Comparison of ENCODE assay signal across 8 cellular contexts in the genomic region with DNA sequence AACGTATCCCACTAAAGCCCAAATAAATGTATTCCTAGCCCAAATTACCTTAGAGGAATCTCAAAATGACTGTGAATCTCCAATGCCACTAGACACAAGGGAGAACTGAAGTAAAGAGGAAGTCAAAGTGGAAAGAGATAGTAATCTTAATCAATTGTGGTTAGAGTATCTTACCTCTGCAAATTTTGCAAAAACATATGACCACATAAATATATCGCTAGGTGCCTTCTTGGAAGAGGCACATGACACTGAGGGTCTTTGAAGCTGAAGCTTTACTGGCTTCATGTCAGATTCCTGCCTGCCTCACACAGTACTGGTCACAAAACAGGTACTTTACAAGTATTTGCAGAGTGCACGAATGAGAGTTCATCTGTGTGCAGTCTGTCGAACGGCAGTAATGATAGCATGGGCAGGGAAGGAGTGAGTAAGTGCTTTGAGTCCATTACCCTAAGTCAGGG.
DNase-seq lines count a peak whose midpoint lies in the region; ATAC-seq and TF ChIP-seq lines count a peak whose summit lies in the region.

No MANE protein-coding gene starts in this region.

- peaks cover 10% of the 10 kb centered on the region for H3K9me3 ChIP-seq in mucosa of descending colon

- peaks cover 30% of the 10 kb centered on the region for H3K36me3 Mint-ChIP-seq in T-helper 2 cell treated with Interferon-gamma antibody and Interleukin-4, amounts not matched to agents 5 μg/mL and 100 μg/mL, for 36 hours (ENCODE audit: low read depth)

- TF ChIP-seq CTCF in mucosa of descending colon (IDR thresholded peaks at IDR 0.05) = no peak

- no peaks in the 10 kb centered on the region for H3K4me1 ChIP-seq in mucosa of descending colon (ENCODE audit: low read depth)

- H3K27ac Mint-ChIP-seq in T-helper 2 cell treated with Interferon-gamma antibody and Interleukin-4, amounts not matched to agents 5 μg/mL and 100 μg/mL, for 36 hours = peak overlapping the region; percentile 91

- intact Hi-C loops in mucosa of descending colon (cut with DNase I, micrococcal nuclease) = no loop called here

- peaks cover 28% of the 10 kb centered on the region for H3K9me3 Mint-ChIP-seq in T-helper 2 cell treated with Interferon-gamma antibody and Interleukin-4, amounts not matched to agents 5 μg/mL and 100 μg/mL, for 36 hours

- no peaks in the 10 kb centered on the region for H3K36me3 ChIP-seq in mucosa of descending colon (ENCODE audit: low read depth)

- ATAC-seq in GM18861 (IDR thresholded peaks at IDR 0.05; ENCODE audit: unreplicated experiment) (peak; percentile 72), HG03060 (IDR thresholded peaks at IDR 0.05; ENCODE audit: low read depth, unreplicated experiment) (peak; percentile 60), mucosa of descending colon (peak; percentile 57)

- no peak overlapping the region for H3K4me3 ChIP-seq in mucosa of descending colon

- peaks cover 24% of the 10 kb centered on the region for H3K27me3 Mint-ChIP-seq in T-helper 2 cell treated with Interferon-gamma antibody and Interleukin-4, amounts not matched to agents 5 μg/mL and 100 μg/mL, for 36 hours (ENCODE audit: low read depth)

- peak overlapping the region; percentile 72 for H3K4me3 Mint-ChIP-seq in T-helper 2 cell treated with Interferon-gamma antibody and Interleukin-4, amounts not matched to agents 5 μg/mL and 100 μg/mL, for 36 hours

- H3K4me1 Mint-ChIP-seq in T-helper 2 cell treated with Interferon-gamma antibody and Interleukin-4, amounts not matched to agents 5 μg/mL and 100 μg/mL, for 36 hours (ENCODE audit: low read depth) = peaks cover 48% of the 10 kb centered on the region

- DNase-seq in T-helper 2 cell treated with Interferon-gamma antibody and Interleukin-4, amounts not matched to agents 5 μg/mL and 100 μg/mL, for 36 hours (ENCODE audit: low spot score) = peak; percentile 28
- DNase-seq in mucosa of descending colon (no peak), HuH-7.5 (ENCODE audit: low spot score) (no peak), NCI-H1417 (lab: John Stamatoyannopoulos, UW) (no peak), NCI-H1436 (lab: John Stamatoyannopoulos, UW) (no peak), OCI-M2 (lab: John Stamatoyannopoulos, UW; ENCODE audit: unreplicated experiment) (no peak)
